In the genomic region with DNA sequence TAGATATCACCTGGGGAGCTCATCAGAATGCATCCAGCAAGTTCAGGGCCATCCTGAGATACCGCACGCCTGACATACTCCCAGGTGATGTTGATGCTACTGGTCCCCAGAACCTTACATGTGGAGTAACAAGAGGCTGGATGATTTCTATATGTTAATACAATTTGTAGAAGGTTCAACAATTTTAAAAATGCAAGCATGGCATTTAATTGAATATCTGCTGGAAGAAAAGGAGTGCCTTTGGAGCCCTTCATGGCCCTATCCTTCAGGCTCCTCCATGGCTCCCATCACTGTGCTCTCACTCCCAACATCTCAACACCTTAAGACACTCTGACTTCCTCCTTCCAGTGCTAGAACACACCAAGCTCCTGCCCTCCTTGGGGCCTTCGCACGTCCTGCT, we compare ENCODE assay signal across 32 cellular contexts. TPM values are rescaled to one million over a fixed set of nuclear protein-coding genes. Genes with fewer than 3 reads are reported as not detected.
"Had no signal": no experiment of that assay in that cellular context is flagged by ENCODE, and none has a peak within 500 bp of the region (broad histone marks: within the 10 kb centered on the region; RNA-seq: fewer than 3 reads in every experiment).

No MANE protein-coding gene starts in this region.

- H3K27ac ChIP-seq: sigmoid colon, thyroid gland had no signal

- H3K4me1 Mint-ChIP-seq: activated CD4-positive, alpha-beta T cell treated with anti-CD3 and anti-CD28 coated beads, Interleukin-2, amount 10 ng/mL, durations not matched to agents 24 days and 14 days; activated naive CD4-positive, alpha-beta T cell treated with anti-CD3 and anti-CD28 coated beads, Interleukin-2, amount 10 ng/mL, durations not matched to agents 7 days and 5 days; central memory CD8-positive, alpha-beta T cell; naive thymus-derived CD4-positive, alpha-beta T cell; stimulated activated memory B cell treated with anti-CD40 and anti-IgM and Interleukin-4, amounts not matched to agents 10 μg/mL and 1 μg/mL and 100 μg/mL, for 72 hours; stimulated activated naive CD8-positive, alpha-beta T cell treated with anti-CD3 and anti-CD28 coated beads, Interleukin-15, amount 100 ng/mL, for 72 hours had no signal

- H3K27ac Mint-ChIP-seq: activated CD4-positive, alpha-beta memory T cell treated with anti-CD3 and anti-CD28 coated beads for 36 hours; activated CD4-positive, alpha-beta T cell treated with anti-CD3 and anti-CD28 coated beads, Interleukin-2, amount 10 ng/mL, durations not matched to agents 24 days and 14 days; activated naive CD4-positive, alpha-beta T cell treated with anti-CD3 and anti-CD28 coated beads, Interleukin-2, amount 10 ng/mL, durations not matched to agents 7 days and 5 days; activated T-cell treated with anti-CD3 and anti-CD28 coated beads, Interleukin-2, amount 50 U/mL, for 24 hours; naive thymus-derived CD4-positive, alpha-beta T cell; stimulated activated memory B cell treated with anti-CD40 and anti-IgM and Interleukin-4, amounts not matched to agents 10 μg/mL and 1 μg/mL and 100 μg/mL, for 72 hours; stimulated activated naive CD8-positive, alpha-beta T cell treated with anti-CD3 and anti-CD28 coated beads, Interleukin-15, amount 100 ng/mL, for 72 hours had no signal

- H3K4me1 ChIP-seq: sigmoid colon had no signal

- H3K9me3 Mint-ChIP-seq: activated CD4-positive, alpha-beta memory T cell treated with anti-CD3 and anti-CD28 coated beads for 36 hours; activated CD4-positive, alpha-beta T cell treated with anti-CD3 and anti-CD28 coated beads, Interleukin-2, amount 10 ng/mL, durations not matched to agents 24 days and 14 days; activated naive CD4-positive, alpha-beta T cell treated with anti-CD3 and anti-CD28 coated beads, Interleukin-2, amount 10 ng/mL, durations not matched to agents 7 days and 5 days; activated T-cell treated with anti-CD3 and anti-CD28 coated beads, Interleukin-2, amount 50 U/mL, for 24 hours; central memory CD8-positive, alpha-beta T cell; neural crest cell; stimulated activated memory B cell treated with anti-CD40 and anti-IgM and Interleukin-4, amounts not matched to agents 10 μg/mL and 1 μg/mL and 100 μg/mL, for 72 hours; stimulated activated naive CD8-positive, alpha-beta T cell treated with anti-CD3 and anti-CD28 coated beads, Interleukin-15, amount 100 ng/mL, for 72 hours had no signal

- FAIRE-seq: colon, keratinocyte, small intestine had no signal

- H3K27me3 Mint-ChIP-seq: activated CD4-positive, alpha-beta memory T cell treated with anti-CD3 and anti-CD28 coated beads for 36 hours; activated CD4-positive, alpha-beta T cell treated with anti-CD3 and anti-CD28 coated beads, Interleukin-2, amount 10 ng/mL, durations not matched to agents 24 days and 14 days; activated T-cell treated with anti-CD3 and anti-CD28 coated beads, Interleukin-2, amount 50 U/mL, for 24 hours; stimulated activated memory B cell treated with anti-CD40 and anti-IgM and Interleukin-4, amounts not matched to agents 10 μg/mL and 1 μg/mL and 100 μg/mL, for 72 hours had no signal

- H3K4me3 ChIP-seq: sigmoid colon, thyroid gland, upper lobe of right lung had no signal

- DNase-seq: activated CD4-positive, alpha-beta memory T cell treated with anti-CD3 and anti-CD28 coated beads for 36 hours; activated CD4-positive, alpha-beta T cell treated with anti-CD3 and anti-CD28 coated beads, Interleukin-2, amount 10 ng/mL, durations not matched to agents 24 days and 14 days; activated CD4-positive, CD25-positive, alpha-beta regulatory T cell treated with anti-CD3 and anti-CD28 coated beads, Interleukin-2, amount 50 U/mL, for 72 hours; activated CD8-positive, alpha-beta memory T cell treated with anti-CD3 and anti-CD28 coated beads, Interleukin-2, amount 50 U/mL, for 48 hours; activated gamma-delta T cell; activated naive CD4-positive, alpha-beta T cell treated with anti-CD3 and anti-CD28 coated beads, Interleukin-2, amount 10 ng/mL, durations not matched to agents 7 days and 5 days; activated T-cell treated with anti-CD3 and anti-CD28 coated beads, Interleukin-2, amount 50 U/mL, for 24 hours; amygdala; effector memory CD4-positive, alpha-beta T cell; head of caudate nucleus; hippocampal formation; left cardiac atrium; left ventricle myocardium superior; midbrain; naive thymus-derived CD4-positive, alpha-beta T cell; nucleus accumbens; posterior cingulate gyrus; sigmoid colon; small intestine; stimulated activated CD4-positive, alpha-beta T cell treated with anti-CD3 and anti-CD28 coated beads, Interleukin-1b, Interleukin-23, amount 100 ng/mL, for 48 hours; stimulated activated CD4-positive, alpha-beta T cell treated with anti-CD3 and anti-CD28 coated beads, Interleukin-4, amount 100 ng/mL, for 4 hours; stimulated activated CD8-positive, alpha-beta memory T cell treated with anti-CD3 and anti-CD28 coated beads, Interleukin-4, amount 100 ng/mL, for 48 hours; stimulated activated naive CD8-positive, alpha-beta T cell treated with anti-CD3 and anti-CD28 coated beads, Interleukin-15, amount 100 ng/mL, for 72 hours; substantia nigra; T-helper 2 cell; thyroid gland; upper lobe of right lung had no signal

- H3K4me3 Mint-ChIP-seq: activated CD4-positive, alpha-beta memory T cell treated with anti-CD3 and anti-CD28 coated beads for 36 hours; activated CD4-positive, alpha-beta T cell treated with anti-CD3 and anti-CD28 coated beads, Interleukin-2, amount 10 ng/mL, durations not matched to agents 24 days and 14 days; activated naive CD4-positive, alpha-beta T cell treated with anti-CD3 and anti-CD28 coated beads, Interleukin-2, amount 10 ng/mL, durations not matched to agents 7 days and 5 days; activated T-cell treated with anti-CD3 and anti-CD28 coated beads, Interleukin-2, amount 50 U/mL, for 24 hours; central memory CD8-positive, alpha-beta T cell; naive thymus-derived CD4-positive, alpha-beta T cell; neural crest cell; stimulated activated memory B cell treated with anti-CD40 and anti-IgM and Interleukin-4, amounts not matched to agents 10 μg/mL and 1 μg/mL and 100 μg/mL, for 72 hours; stimulated activated naive CD8-positive, alpha-beta T cell treated with anti-CD3 and anti-CD28 coated beads, Interleukin-15, amount 100 ng/mL, for 72 hours had no signal

- H3K36me3 ChIP-seq: sigmoid colon had no signal

- H3K27me3 ChIP-seq: sigmoid colon, thyroid gland, upper lobe of right lung had no signal

- H3K36me3 Mint-ChIP-seq: activated CD4-positive, alpha-beta memory T cell treated with anti-CD3 and anti-CD28 coated beads for 36 hours; activated naive CD4-positive, alpha-beta T cell treated with anti-CD3 and anti-CD28 coated beads, Interleukin-2, amount 10 ng/mL, durations not matched to agents 7 days and 5 days; naive thymus-derived CD4-positive, alpha-beta T cell had no signal

- H3K9me3 ChIP-seq: sigmoid colon, thyroid gland, upper lobe of right lung had no signal

- ATAC-seq: left cardiac atrium; left ventricle myocardium superior; naive thymus-derived CD4-positive, alpha-beta T cell; stimulated activated memory B cell treated with anti-CD40 and anti-IgM and Interleukin-4, amounts not matched to agents 10 μg/mL and 1 μg/mL and 100 μg/mL, for 72 hours; stimulated activated naive CD8-positive, alpha-beta T cell treated with anti-CD3 and anti-CD28 coated beads, Interleukin-15, amount 100 ng/mL, for 72 hours; upper lobe of right lung had no signal

RNA-seq across cellular contexts. Expression of a gene that starts 36.6 kb away (rescaled TPM):
- polyA plus RNA-seq: naive thymus-derived CD4-positive, alpha-beta T cell had no signal
